ENCODE assay signal across 2 cellular contexts in genomic region chr1:155219592-155220031, GRCh38.
TF ChIP-seq lines count a peak whose summit lies in the region.

No MANE protein-coding gene starts in this region.

TF ChIP-seq in A549, 52 proteins besides CTCF, POLR2A, EP300 and RAD21 (continued from another document):
- TF ChIP-seq USF2 (IDR thresholded peaks at IDR 0.05), result peak; percentile 63

TF ChIP-seq in liver, 16 proteins besides CTCF, POLR2A, EP300 and RAD21 (continued from another document):
- no peak for TF ChIP-seq ZBTB33 (IDR thresholded peaks at IDR 0.05)
- peak; percentile 87 for TF ChIP-seq YY1 (IDR thresholded peaks at IDR 0.05)
